17 cellular contexts compared by ENCODE assay signal in the genomic region with DNA sequence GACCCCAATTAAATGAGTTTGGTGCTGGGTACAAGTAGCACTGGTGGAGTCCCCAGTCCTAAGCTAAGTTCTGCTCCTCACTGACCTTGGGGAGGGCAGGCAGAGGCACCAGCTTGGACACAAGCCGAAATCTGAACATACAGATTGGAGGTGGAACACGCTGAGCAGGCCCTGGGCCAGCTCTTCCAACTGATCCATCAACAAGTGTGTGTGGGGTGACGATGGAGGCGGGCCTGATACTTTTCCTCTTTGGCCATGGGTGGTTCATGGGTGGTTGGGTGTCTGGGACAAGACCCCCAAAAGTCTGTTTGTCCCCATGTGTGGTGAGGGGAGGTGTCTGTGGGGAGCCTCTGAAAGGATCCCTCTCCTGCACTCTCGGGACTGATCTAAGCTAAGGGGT. TPM values are rescaled to one million over a fixed set of nuclear protein-coding genes. Genes with fewer than 3 reads are reported as not detected.
"Had no signal": no experiment of that assay in that cellular context is flagged by ENCODE, and none has a peak within 500 bp of the region (broad histone marks: within the 10 kb centered on the region; RNA-seq: fewer than 3 reads in every experiment).

No MANE protein-coding gene starts in this region.

- H3K27me3 ChIP-seq: ovary had no signal

- H3K9me3 ChIP-seq: colonic mucosa, mucosa of descending colon, ovary, transverse colon had no signal

- H3K27ac ChIP-seq: colonic mucosa, ovary, transverse colon had no signal

- H3K4me3 Mint-ChIP-seq: activated CD4-positive, alpha-beta memory T cell treated with anti-CD3 and anti-CD28 coated beads for 36 hours; activated T-cell treated with anti-CD3 and anti-CD28 coated beads, Interleukin-2, amount 50 U/mL, for 72 hours; natural killer cell; stimulated activated effector memory CD8-positive, alpha-beta T cell treated with anti-CD3 and anti-CD28 coated beads, Interleukin-12 subunit alpha, Interleukin-12 subunit beta, amount 100 ng/mL, for 72 hours had no signal

- H3K4me1 Mint-ChIP-seq: natural killer cell; stimulated activated effector memory CD8-positive, alpha-beta T cell treated with anti-CD3 and anti-CD28 coated beads, Interleukin-12 subunit alpha, Interleukin-12 subunit beta, amount 100 ng/mL, for 72 hours had no signal

- H3K36me3 Mint-ChIP-seq: activated CD4-positive, alpha-beta memory T cell treated with anti-CD3 and anti-CD28 coated beads for 36 hours; natural killer cell; stimulated activated effector memory CD8-positive, alpha-beta T cell treated with anti-CD3 and anti-CD28 coated beads, Interleukin-12 subunit alpha, Interleukin-12 subunit beta, amount 100 ng/mL, for 72 hours had no signal

- ATAC-seq: activated T-cell treated with anti-CD3 and anti-CD28 coated beads, Interleukin-2, amount 50 U/mL, for 72 hours; left colon; mucosa of descending colon; natural killer cell; stimulated activated effector memory CD8-positive, alpha-beta T cell treated with anti-CD3 and anti-CD28 coated beads, Interleukin-12 subunit alpha, Interleukin-12 subunit beta, amount 100 ng/mL, for 72 hours had no signal

- H3K36me3 ChIP-seq: colonic mucosa, ovary, transverse colon had no signal

- DNase-seq: activated CD4-positive, alpha-beta memory T cell treated with anti-CD3 and anti-CD28 coated beads for 36 hours; activated CD4-positive, alpha-beta T cell treated with anti-CD3 and anti-CD28 coated beads for 1 hour; activated T-cell treated with anti-CD3 and anti-CD28 coated beads, Interleukin-2, amount 50 U/mL, for 72 hours; aorta; colonic mucosa; effector memory CD4-positive, alpha-beta T cell; left colon; mucosa of descending colon; natural killer cell; ovary; small intestine; T-helper 9 cell; transverse colon had no signal

- H3K9me3 Mint-ChIP-seq: activated CD4-positive, alpha-beta memory T cell treated with anti-CD3 and anti-CD28 coated beads for 36 hours; activated T-cell treated with anti-CD3 and anti-CD28 coated beads, Interleukin-2, amount 50 U/mL, for 72 hours; natural killer cell; stimulated activated effector memory CD8-positive, alpha-beta T cell treated with anti-CD3 and anti-CD28 coated beads, Interleukin-12 subunit alpha, Interleukin-12 subunit beta, amount 100 ng/mL, for 72 hours had no signal

- H3K4me3 ChIP-seq: colonic mucosa, mucosa of descending colon had no signal

- H3K4me1 ChIP-seq: colonic mucosa had no signal

- H3K27ac Mint-ChIP-seq: activated CD4-positive, alpha-beta memory T cell treated with anti-CD3 and anti-CD28 coated beads for 36 hours; activated T-cell treated with anti-CD3 and anti-CD28 coated beads, Interleukin-2, amount 50 U/mL, for 72 hours; natural killer cell; stimulated activated effector memory CD8-positive, alpha-beta T cell treated with anti-CD3 and anti-CD28 coated beads, Interleukin-12 subunit alpha, Interleukin-12 subunit beta, amount 100 ng/mL, for 72 hours had no signal

RNA-seq across cellular contexts. Expression of a gene that starts 1.9 kb away (rescaled TPM):
- total RNA-seq: activated CD4-positive, alpha-beta memory T cell treated with anti-CD3 and anti-CD28 coated beads for 36 hours; epithelial cell of proximal tubule; lung microvascular endothelial cell; natural killer cell; SK-MEL-5 had no signal
- polyA plus RNA-seq: aorta had no signal
